Comparison of ENCODE assay signal across 11 cellular contexts in the genomic region with DNA sequence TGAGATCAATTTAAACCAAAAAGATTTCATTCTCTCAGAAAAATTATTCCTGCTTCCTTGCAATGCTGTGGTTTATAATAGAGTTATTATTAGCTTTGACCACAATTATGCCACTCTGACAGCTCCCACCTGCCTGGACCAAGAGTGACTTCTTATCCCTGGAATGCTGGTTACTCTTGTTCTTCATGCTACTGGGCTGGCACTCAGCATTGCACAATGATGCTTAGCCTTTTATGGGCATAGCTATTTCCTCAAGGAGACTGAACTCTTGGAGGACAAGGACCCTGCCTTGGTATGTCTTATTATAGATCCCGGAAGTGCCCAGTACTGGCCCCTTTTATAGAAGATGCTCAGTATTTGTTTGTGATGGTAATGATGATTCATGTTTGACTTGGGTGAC.
A peak's percentile ranks its signal among the peaks of the same experiment; 100 is the strongest.
DNase-seq lines count a peak whose midpoint lies in the region; ATAC-seq and TF ChIP-seq lines count a peak whose summit lies in the region.
"Had no signal": no experiment of that assay in that cellular context is flagged by ENCODE, and none has a peak within 500 bp of the region (broad histone marks: within the 10 kb centered on the region; RNA-seq: fewer than 3 reads in every experiment).

No MANE protein-coding gene starts in this region.

- intact Hi-C loops in IMR-90 (cut with micrococcal nuclease), result loop anchor here (5.0 kb wide), 3 partner anchors 56 to 184 kb away; a partner anchor contains a TSS
- intact Hi-C loops in MCF 10A (cut with micrococcal nuclease), result loop anchor here (5.0 kb wide), 2 partner anchors 49 to 184 kb away; a partner anchor contains a TSS
- intact Hi-C loops in left lung (cut with DNase I), result no loop called here

- no peaks in the 10 kb centered on the region for H3K79me2 ChIP-seq in MM.1S (ENCODE audit: low read length)

- ATAC-seq in IMR-90 (ENCODE audit: low read depth) (peak; percentile 81), left lung (peak; percentile 88)

- DNase-seq in AG04450 (ENCODE audit: low read depth, low spot score) (peak; percentile 97), IMR-90 (peak; percentile 99), MCF 10A (ENCODE audit: unreplicated experiment) (peak; percentile 88), left lung (peak in 1 of 2 donors; percentile 75), MM.1S (no peak), occipital lobe (lab: John Stamatoyannopoulos, UW) (no peak), GF-D8 (lab: John Stamatoyannopoulos, UW) (no peak)
- no peak for DNase-seq in activated effector memory CD4-positive, alpha-beta T cell treated with Interleukin-2 at 50 U/mL for 16 hours
- DNase-seq: activated T-cell treated with anti-CD3 and anti-CD28 coated beads, Interleukin-2, amount 50 U/mL, for 24 hours; head of caudate nucleus had no signal

- H2BK20ac ChIP-seq in IMR-90 (ENCODE audit: low read depth, low read length), result peak overlapping the region; percentile 100; the same call in 1 of the 2 replicates

- H3K79me1 ChIP-seq in IMR-90 (ENCODE audit: low read depth in 1 of 2, low read length in 2 of 2), result peaks cover 7 to 51% of the 10 kb centered on the region in 2 experiments; a peak in 3 of 4 replicates

- WGBS in IMR-90 (ENCODE audit: extremely low coverage in 2 of 2, insufficient read length in 1 of 2), 2 experiments, result no CpG with 5 or more reads among the region's 1 CpG

- peak overlapping the region; percentile 96 for H2BK5ac ChIP-seq in IMR-90 (ENCODE audit: low read depth, low read length, poor library complexity, severe bottlenecking)

- H4K91ac ChIP-seq in IMR-90 (ENCODE audit: insufficient read depth, low read depth, low read length), result no peak overlapping the region

- TF ChIP-seq RAD21 in IMR-90 (IDR thresholded peaks at IDR 0.05; ENCODE audit: low read length), result no peak; the same call in 1 of the 2 replicates

- no peaks in the 10 kb centered on the region for H3K9me3 ChIP-seq in AG04450 (ENCODE audit: control insufficient read depth, insufficient read depth, low read length)
- no peaks in the 10 kb centered on the region for H3K9me3 ChIP-seq in IMR-90 (ENCODE audit: control insufficient read depth, insufficient read depth, low read length)
- no peaks in the 10 kb centered on the region for H3K9me3 ChIP-seq in left lung
- H3K9me3 ChIP-seq in MM.1S (replicated peaks; ENCODE audit: insufficient read depth, low read length), result no peaks in the 10 kb centered on the region
- H3K9me3 ChIP-seq: Caco-2 had no signal

- 0 out of 3 replicates have a peak overlapping the region, but pooled peaks have one; percentile 13 for H2BK15ac ChIP-seq in IMR-90 (ENCODE audit: low read depth, low read length)

- no peaks in the 10 kb centered on the region for H4K20me1 ChIP-seq in IMR-90 (ENCODE audit: insufficient read depth, low read length)
- no peaks in the 10 kb centered on the region for H4K20me1 ChIP-seq in MM.1S (ENCODE audit: insufficient read depth, low read length)

- H3K56ac ChIP-seq in IMR-90 (ENCODE audit: extremely low read depth, insufficient read depth, low read length), result peak overlapping the region; percentile 78

- H3K9me2 ChIP-seq in MM.1S (replicated peaks; ENCODE audit: insufficient read depth, low read length), result no peaks in the 10 kb centered on the region

- no peak overlapping the region for H3K23ac ChIP-seq in IMR-90 (ENCODE audit: low read depth, low read length)

- H2AK5ac ChIP-seq in IMR-90 (ENCODE audit: low read depth, low read length), result no peak overlapping the region

- in situ Hi-C loops in IMR-90 (cut with MboI; ENCODE audit: low sequenced_read_pairs), result no loop called here

- H3K4me1 ChIP-seq in IMR-90 (ENCODE audit: control insufficient read depth, insufficient read depth, low read length), result peaks cover 31% of the 10 kb centered on the region
- H3K4me1 ChIP-seq in left lung, result peaks cover 21 to 31% of the 10 kb centered on the region in 2 donors
- H3K4me1 ChIP-seq in MM.1S (ENCODE audit: low read length), result no peaks in the 10 kb centered on the region
- H3K4me1 ChIP-seq: Caco-2 had no signal

- peak overlapping the region; percentile 7; the same call in 1 of the 2 replicates for H4K5ac ChIP-seq in IMR-90 (ENCODE audit: low read depth, low read length)

- H3K9ac ChIP-seq in IMR-90 (ENCODE audit: low read depth, low read length) (no peak overlapping the region), MM.1S (ENCODE audit: low read length) (no peak overlapping the region)

- H3K9me1 ChIP-seq in IMR-90 (ENCODE audit: insufficient read depth, low read length), result peaks cover 19% of the 10 kb centered on the region

- no peak overlapping the region; the same call in 1 of the 2 replicates for H3K14ac ChIP-seq in IMR-90 (replicated peaks; ENCODE audit: low read depth, low read length)

- H3K4me3 ChIP-seq in AG04450 (ENCODE audit: low read depth, low read length), result no peak overlapping the region
- no peak overlapping the region for H3K4me3 ChIP-seq in IMR-90 (ENCODE audit: insufficient read depth, low read depth, low read length)
- H3K4me3 ChIP-seq in left lung, result no peak overlapping the region
- H3K4me3 ChIP-seq in MM.1S (ENCODE audit: low read length), result no peak overlapping the region

- no peaks in the 10 kb centered on the region for H3K36me3 ChIP-seq in IMR-90 (ENCODE audit: control insufficient read depth, insufficient read depth, low read length)
- H3K36me3 ChIP-seq in left lung, result no peaks in the 10 kb centered on the region
- H3K36me3 ChIP-seq in MM.1S (replicated peaks; ENCODE audit: insufficient read depth, low read length), result no peaks in the 10 kb centered on the region

- no TSS peak for BruUV-seq in IMR-90 (replicated peaks; lab: Mats Ljungman, UMichigan)
- BruUV-seq in MCF 10A (replicated peaks; lab: Mats Ljungman, UMichigan), result no TSS peak

- H3F3A ChIP-seq in MM.1S (ENCODE audit: insufficient read depth, low read length), result no peaks in the 10 kb centered on the region

- H3K4me3 Mint-ChIP-seq in MCF 10A (ENCODE audit: unreplicated experiment), result no peak overlapping the region
- H3K4me3 Mint-ChIP-seq: activated T-cell treated with anti-CD3 and anti-CD28 coated beads, Interleukin-2, amount 50 U/mL, for 24 hours had no signal

- H3K27ac Mint-ChIP-seq in MCF 10A (ENCODE audit: low read depth, unreplicated experiment), result no peak overlapping the region
- H3K27ac Mint-ChIP-seq: activated T-cell treated with anti-CD3 and anti-CD28 coated beads, Interleukin-2, amount 50 U/mL, for 24 hours had no signal

- CTCF ChIA-PET in AG04450 (lab: Charles Lee), result interaction anchor here (0.7 kb wide), 1 partner anchor 144 kb away, joined by 3 read pairs; no protein-coding TSS in a partner anchor
- CTCF ChIA-PET in IMR-90 (lab: Yijun Ruan, JAX), result interaction anchor here (2.0 kb wide), 1 partner anchor 184 kb away, joined by 6 read pairs; a partner anchor contains a TSS
- CTCF ChIA-PET in MCF 10A (lab: Yijun Ruan, JAX), result no interaction called here

- H2AFZ ChIP-seq in IMR-90 (replicated peaks; ENCODE audit: low read length, poor library complexity) (no peak overlapping the region), MM.1S (ENCODE audit: low read length) (no peak overlapping the region)

- peak overlapping the region; percentile 100; the same call in 1 of the 2 replicates for H3K4ac ChIP-seq in IMR-90 (ENCODE audit: low read depth, low read length)

- 0 out of 2 replicates have a peak, but pooled peaks have one; percentile 19 for TF ChIP-seq POLR2A in IMR-90 (IDR thresholded peaks at IDR 0.05; ENCODE audit: low read depth, low read length)

- peak overlapping the region; percentile 98; the same call in 1 of the 2 replicates for H2BK120ac ChIP-seq in IMR-90 (ENCODE audit: low read depth, low read length)

- H3K36me3 Mint-ChIP-seq in MCF 10A (ENCODE audit: insufficient read depth, unreplicated experiment), result no peaks in the 10 kb centered on the region

- peak overlapping the region; percentile 100; the same call in 1 of the 2 replicates for H3K18ac ChIP-seq in IMR-90 (ENCODE audit: low read depth, low read length)

- POLR2A ChIA-PET in AG04450 (lab: Yijun Ruan, JAX), result interaction anchor here (0.5 to 2.1 kb wide), 4 partner anchors 30 to 461 kb away, joined by 4 to 10 read pairs (median 9); no protein-coding TSS in a partner anchor
- POLR2A ChIA-PET in IMR-90 (lab: Charles Lee; ENCODE audit: unreplicated experiment), result interaction anchor here (0.6 kb wide), 2 partner anchors 43 to 44 kb away, joined by 3 to 4 read pairs; no protein-coding TSS in a partner anchor
- POLR2A ChIA-PET in MCF 10A (lab: Yijun Ruan, JAX), result interaction anchor here (0.6 to 0.9 kb wide), 3 partner anchors 98 to 1853 kb away, joined by 3 read pairs; no protein-coding TSS in a partner anchor

- no peaks in the 10 kb centered on the region for H3K27me3 ChIP-seq in AG04450 (ENCODE audit: control insufficient read depth, insufficient read depth, low read length)
- H3K27me3 ChIP-seq in IMR-90 (ENCODE audit: control insufficient read depth, insufficient read depth, low read length), result no peaks in the 10 kb centered on the region
- H3K27me3 ChIP-seq in left lung, result no peaks in the 10 kb centered on the region
- H3K27me3 ChIP-seq in MM.1S (replicated peaks; ENCODE audit: insufficient read depth, low read length), result no peaks in the 10 kb centered on the region

- no peak overlapping the region for H2AK9ac ChIP-seq in IMR-90 (replicated peaks; ENCODE audit: low read depth, low read length, poor library complexity)

- H3K4me1 Mint-ChIP-seq in MCF 10A (ENCODE audit: insufficient read depth, unreplicated experiment), result peaks cover 12% of the 10 kb centered on the region

- dilution Hi-C loops in IMR-90 (cut with HindIII; ENCODE audit: low sequenced_read_pairs, unreplicated experiment), result no loop called here

- H3K27ac ChIP-seq in AG04450 (ENCODE audit: low read depth, low read length) (peak overlapping the region; percentile 68), IMR-90 (ENCODE audit: insufficient read depth, low read length) (peak overlapping the region; percentile 97; the same call in 1 of the 2 replicates), left lung (peak overlapping the region; percentile 14 to 34), MM.1S (ENCODE audit: low read length) (no peak overlapping the region)

- no peak for TF ChIP-seq CTCF in AG04450 (IDR thresholded peaks at IDR 0.05; ENCODE audit: low read depth, low read length)
- no peak for TF ChIP-seq CTCF in IMR-90 (conservative IDR thresholded peaks at IDR 0.05; ENCODE audit: low read depth, low read length)
- no peak for TF ChIP-seq CTCF in MCF 10A (IDR thresholded peaks at IDR 0.05; ENCODE audit: unreplicated experiment)
- no peak for TF ChIP-seq CTCF in left lung (IDR thresholded peaks at IDR 0.05)
- TF ChIP-seq CTCF in MM.1S (IDR thresholded peaks at IDR 0.05; ENCODE audit: low read length), result no peak

- peak overlapping the region in 1 of 2 experiments; percentile 94; a peak in 1 of 4 replicates for H4K8ac ChIP-seq in IMR-90 (ENCODE audit: low read depth in 2 of 2, low read length in 2 of 2)

- H3K27me3 Mint-ChIP-seq in MCF 10A (ENCODE audit: insufficient read depth, unreplicated experiment), result peaks cover 5% of the 10 kb centered on the region
- H3K27me3 Mint-ChIP-seq: activated T-cell treated with anti-CD3 and anti-CD28 coated beads, Interleukin-2, amount 50 U/mL, for 24 hours had no signal

- H3K4me2 ChIP-seq in IMR-90 (ENCODE audit: low read depth, low read length) (peak overlapping the region; percentile 27; the same call in 1 of the 2 replicates), MM.1S (ENCODE audit: low read depth, low read length) (no peak overlapping the region)

- no peaks in the 10 kb centered on the region for H3K9me3 Mint-ChIP-seq in MCF 10A (ENCODE audit: unreplicated experiment)
- H3K9me3 Mint-ChIP-seq: activated T-cell treated with anti-CD3 and anti-CD28 coated beads, Interleukin-2, amount 50 U/mL, for 24 hours had no signal

Comparison
In these comparisons a context has a peak if more than half of its experiments do, and no peak if none do; other contexts are left out.
1. DNase-seq: peak in AG04450 (single experiment), IMR-90 (single experiment) and MCF 10A (single experiment); none in MM.1S (single experiment), activated effector memory CD4-positive, alpha-beta T cell treated with Interleukin-2 at 50 U/mL for 16 hours (single experiment), occipital lobe (single experiment) and GF-D8 (single experiment).
2. intact Hi-C loops: an anchor here in IMR-90 (5.0 kb wide) and MCF 10A (5.0 kb wide); none called in left lung.